ENCODE assay signal across 10 cellular contexts in the genomic region with DNA sequence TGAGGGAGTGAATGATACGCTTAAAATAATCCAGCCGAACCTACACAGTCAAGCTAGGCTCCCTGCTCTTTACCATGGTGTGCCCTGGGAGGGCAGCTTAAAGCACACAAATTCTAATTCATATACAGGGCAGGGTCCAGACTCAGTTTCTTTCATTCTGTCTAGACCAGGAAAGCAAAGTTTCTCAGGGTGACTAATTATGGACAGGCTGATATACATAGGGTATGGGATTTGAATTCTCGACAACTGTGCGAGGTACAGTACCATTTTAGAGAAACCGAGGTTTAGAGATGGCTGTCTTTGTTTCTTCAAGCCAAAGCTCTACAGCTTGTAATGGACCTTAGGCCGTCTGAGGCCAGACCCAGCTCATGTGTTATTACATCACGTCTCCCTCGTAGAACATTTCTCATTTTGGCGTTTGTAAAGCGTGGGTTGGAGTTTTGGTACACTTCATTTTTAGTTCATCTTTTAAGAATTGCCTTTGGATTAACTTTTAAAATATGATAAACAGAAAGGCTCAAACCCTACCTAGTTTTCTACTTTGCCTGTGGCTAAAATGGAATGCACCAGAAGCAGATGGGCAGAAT. TPM values are rescaled to one million over a fixed set of nuclear protein-coding genes. Genes with fewer than 3 reads are reported as not detected.
A peak's percentile ranks its signal among the peaks of the same experiment; 100 is the strongest.
DNase-seq lines count a peak whose midpoint lies in the region; ATAC-seq and TF ChIP-seq lines count a peak whose summit lies in the region.
"Had no signal": no experiment of that assay in that cellular context is flagged by ENCODE, and none has a peak within 500 bp of the region (broad histone marks: within the 10 kb centered on the region; RNA-seq: fewer than 3 reads in every experiment).

No MANE protein-coding gene starts in this region.

- peak overlapping the region; percentile 99 for H3K4me3 Mint-ChIP-seq in activated CD8-positive, alpha-beta T cell treated with anti-CD3 and anti-CD28 coated beads for 36 hours

- dilution Hi-C loops in IMR-90 (cut with HindIII; ENCODE audit: low sequenced_read_pairs, unreplicated experiment) = no loop called here

- peak overlapping the region in 1 of 2 experiments; percentile 29; a peak in 1 of 4 replicates for H4K8ac ChIP-seq in IMR-90 (ENCODE audit: low read depth in 2 of 2, low read length in 2 of 2)

- no peak overlapping the region for H2BK20ac ChIP-seq in IMR-90 (ENCODE audit: low read depth, low read length)

- CTCF ChIA-PET in IMR-90 (lab: Yijun Ruan, JAX) = interaction anchor here (0.8 to 1.5 kb wide), 2 partner anchors 285 to 966 kb away, joined by 3 to 4 read pairs; no protein-coding TSS in a partner anchor
- CTCF ChIA-PET in activated CD8-positive, alpha-beta T cell treated with anti-CD3 and anti-CD28 coated beads for 36 hours (lab: Charles Lee) = interaction anchor here (0.9 to 1.8 kb wide), 4 partner anchors 246 to 734 kb away, joined by 3 to 6 read pairs (median 4); no protein-coding TSS in a partner anchor

- H3K18ac ChIP-seq in IMR-90 (ENCODE audit: low read depth, low read length) = no peak overlapping the region; the same call in 1 of the 2 replicates

- peak overlapping the region; percentile 98 for H3K27ac Mint-ChIP-seq in activated CD8-positive, alpha-beta T cell treated with anti-CD3 and anti-CD28 coated beads for 36 hours

- no peak overlapping the region for H2BK5ac ChIP-seq in IMR-90 (ENCODE audit: low read depth, low read length, poor library complexity, severe bottlenecking)

- peaks cover 17 to 40% of the 10 kb centered on the region in 2 experiments for H3K79me1 ChIP-seq in IMR-90 (ENCODE audit: low read depth in 1 of 2, low read length in 2 of 2)

- H3K27ac ChIP-seq in IMR-90 (ENCODE audit: insufficient read depth, low read length) = no peak overlapping the region
- peak overlapping the region; percentile 42 for H3K27ac ChIP-seq in right cardiac atrium (ENCODE audit: low read length)
- H3K27ac ChIP-seq in skin epidermis = peak overlapping the region in 19 of 21 experiments; percentile 58 to 96 (median 90)
- H3K27ac ChIP-seq in WERI-Rb-1 = no peak overlapping the region

- H3K9ac ChIP-seq in IMR-90 (ENCODE audit: low read depth, low read length) = no peak overlapping the region

- no peak overlapping the region for H3K56ac ChIP-seq in IMR-90 (ENCODE audit: extremely low read depth, insufficient read depth, low read length)

- peak overlapping the region; percentile 54; the same call in 1 of the 2 replicates for H2AK5ac ChIP-seq in IMR-90 (ENCODE audit: low read depth, low read length)

- no peaks in the 10 kb centered on the region for H3K36me3 ChIP-seq in IMR-90 (ENCODE audit: control insufficient read depth, insufficient read depth, low read length)
- H3K36me3 ChIP-seq in WERI-Rb-1 = no peaks in the 10 kb centered on the region

- H2AK9ac ChIP-seq in IMR-90 (replicated peaks; ENCODE audit: low read depth, low read length, poor library complexity) = peak overlapping the region; percentile 48

- ATAC-seq in IMR-90 (ENCODE audit: low read depth) (no peak), right cardiac atrium (no peak)
- no peak for ATAC-seq in activated CD8-positive, alpha-beta T cell treated with anti-CD3 and anti-CD28 coated beads for 36 hours

- peaks cover 76% of the 10 kb centered on the region for H3K36me3 Mint-ChIP-seq in activated CD8-positive, alpha-beta T cell treated with anti-CD3 and anti-CD28 coated beads for 36 hours (ENCODE audit: low read depth)

- intact Hi-C loops in IMR-90 (cut with micrococcal nuclease) (loop anchor here (10.0 kb wide), 1 partner anchor 878 kb away; no protein-coding TSS in a partner anchor), right cardiac atrium (cut with DNase I) (loop anchor here (10.0 kb wide), 3 partner anchors 968 to 1108 kb away; no protein-coding TSS in a partner anchor)
- intact Hi-C loops in activated CD8-positive, alpha-beta T cell treated with anti-CD3 and anti-CD28 coated beads for 36 hours (cut with micrococcal nuclease) = loop anchor here (10.0 kb wide), 2 partner anchors 658 to 1478 kb away; no protein-coding TSS in a partner anchor

- no peak overlapping the region for H4K91ac ChIP-seq in IMR-90 (ENCODE audit: insufficient read depth, low read depth, low read length)

- peak overlapping the region; percentile 21 for H3K23ac ChIP-seq in IMR-90 (ENCODE audit: low read depth, low read length)

- H3K27me3 ChIP-seq in IMR-90 (ENCODE audit: control insufficient read depth, insufficient read depth, low read length) = no peaks in the 10 kb centered on the region
- H3K27me3 ChIP-seq in right cardiac atrium (ENCODE audit: control insufficient read depth, insufficient read depth) = no peaks in the 10 kb centered on the region
- peaks cover 13% of the 10 kb centered on the region for H3K27me3 ChIP-seq in WERI-Rb-1 (ENCODE audit: insufficient read depth, low read depth, severe bottlenecking)

- H3K27me3 Mint-ChIP-seq in activated CD8-positive, alpha-beta T cell treated with anti-CD3 and anti-CD28 coated beads for 36 hours = no peaks in the 10 kb centered on the region

- no peaks in the 10 kb centered on the region for H3K9me3 ChIP-seq in IMR-90 (ENCODE audit: control insufficient read depth, insufficient read depth, low read length)
- H3K9me3 ChIP-seq in right cardiac atrium (ENCODE audit: control insufficient read depth, low read length) = no peaks in the 10 kb centered on the region
- H3K9me3 ChIP-seq in WERI-Rb-1 (ENCODE audit: severe bottlenecking) = no peaks in the 10 kb centered on the region

- H3K4me2 ChIP-seq in IMR-90 (ENCODE audit: low read depth, low read length) = peak overlapping the region; percentile 91

- H4K5ac ChIP-seq in IMR-90 (ENCODE audit: low read depth, low read length) = no peak overlapping the region

- WGBS in IMR-90 (ENCODE audit: extremely low coverage in 2 of 2, insufficient read length in 1 of 2), 2 experiments = 93% methylated on average over 2 of the region's 10 CpGs; no CpG with 5 or more reads in 1 of the 2 experiments
- whole genome bisulfite sequencing in right cardiac atrium = 53% methylated on average over 10 of the region's 10 CpGs

- H3K14ac ChIP-seq in IMR-90 (replicated peaks; ENCODE audit: low read depth, low read length) = peak overlapping the region; percentile 10; the same call in 1 of the 2 replicates

- peak overlapping the region; percentile 8 for H3K4ac ChIP-seq in IMR-90 (ENCODE audit: low read depth, low read length)

- H3K4me1 ChIP-seq in IMR-90 (ENCODE audit: control insufficient read depth, insufficient read depth, low read length) (peaks cover 7% of the 10 kb centered on the region), right cardiac atrium (ENCODE audit: control insufficient read depth, insufficient read depth, low read length) (no peaks in the 10 kb centered on the region)

- no peaks in the 10 kb centered on the region for H3K9me3 Mint-ChIP-seq in activated CD8-positive, alpha-beta T cell treated with anti-CD3 and anti-CD28 coated beads for 36 hours

- H2BK120ac ChIP-seq in IMR-90 (ENCODE audit: low read depth, low read length) = peak overlapping the region; percentile 36; the same call in 1 of the 2 replicates

- H4K20me1 ChIP-seq in IMR-90 (ENCODE audit: insufficient read depth, low read length) = no peaks in the 10 kb centered on the region

- no peak for TF ChIP-seq POLR2A in IMR-90 (IDR thresholded peaks at IDR 0.05; ENCODE audit: low read depth, low read length)

- peak overlapping the region; percentile 62; the same call in 1 of the 3 replicates for H2BK15ac ChIP-seq in IMR-90 (ENCODE audit: low read depth, low read length)

- no peak for TF ChIP-seq CTCF in IMR-90 (conservative IDR thresholded peaks at IDR 0.05; ENCODE audit: low read depth, low read length)
- no peak for TF ChIP-seq CTCF in activated CD8-positive, alpha-beta T cell treated with anti-CD3 and anti-CD28 coated beads for 36 hours (IDR thresholded peaks at IDR 0.05)
- TF ChIP-seq CTCF in WERI-Rb-1 (IDR thresholded peaks at IDR 0.05; ENCODE audit: low read depth, low read length) = no peak

- H3K4me3 ChIP-seq in IMR-90 (ENCODE audit: insufficient read depth, low read depth, low read length) (peak overlapping the region; percentile 70; the same call in 1 of the 2 replicates), right cardiac atrium (ENCODE audit: low read length) (peak overlapping the region; percentile 84), skin epidermis (peak overlapping the region; percentile 63 to 85 (median 79)), WERI-Rb-1 (ENCODE audit: low read depth, low read length) (no peak overlapping the region)

- in situ Hi-C loops in IMR-90 (cut with MboI; ENCODE audit: low sequenced_read_pairs) = loop anchor here (5.0 kb wide), 1 partner anchor 735 kb away; no protein-coding TSS in a partner anchor

- POLR2A ChIA-PET in IMR-90 (lab: Charles Lee; ENCODE audit: unreplicated experiment) = no interaction called here
- POLR2A ChIA-PET in activated CD8-positive, alpha-beta T cell treated with anti-CD3 and anti-CD28 coated beads for 36 hours (lab: Charles Lee) = interaction anchor here (0.5 to 4.7 kb wide), 11 partner anchors 9 to 299 kb away, joined by 3 to 45 read pairs (median 4); no protein-coding TSS in a partner anchor

- H3K9me1 ChIP-seq in IMR-90 (ENCODE audit: insufficient read depth, low read length) = no peaks in the 10 kb centered on the region

- DNase-seq in IMR-90 (peak; percentile 48), right cardiac atrium (no peak), cerebellar nuclear complex (lab: John Stamatoyannopoulos, UW) (no peak), WERI-Rb-1 (no peak), COR-L47 (lab: John Stamatoyannopoulos, UW) (no peak)
- peak; percentile 43 for DNase-seq in activated CD8-positive, alpha-beta T cell treated with anti-CD3 and anti-CD28 coated beads for 36 hours
- no peak for DNase-seq in effector CD8-positive, alpha-beta T cell (lab: John Stamatoyannopoulos, UW)
- DNase-seq: islet precursor cell, NCI-H146 had no signal

- TF ChIP-seq RAD21 in IMR-90 (IDR thresholded peaks at IDR 0.05; ENCODE audit: low read length) = no peak

- TSS peak; percentile 21 for BruUV-seq in IMR-90 (replicated peaks; lab: Mats Ljungman, UMichigan)

- peaks cover 23% of the 10 kb centered on the region for H3K4me1 Mint-ChIP-seq in activated CD8-positive, alpha-beta T cell treated with anti-CD3 and anti-CD28 coated beads for 36 hours (ENCODE audit: low read depth)

- H2AFZ ChIP-seq in IMR-90 (replicated peaks; ENCODE audit: low read length, poor library complexity) = no peak overlapping the region

RNA-seq across cellular contexts. Expression of gene PTGER4, which starts 2.8 kb away (rescaled TPM):
- total RNA-seq in IMR-90 (2012; rRNA removed) (7.9 and 10.6 TPM in 2 replicates), right cardiac atrium (1 to 10 TPM; 3.0 to 4.8 (median 4.1) TPM)
- polyA plus RNA-seq in IMR-90 (2012; rRNA removed) (10.1 and 15.4 TPM in 2 replicates), right cardiac atrium (1.9 TPM)
- polyA plus RNA-seq in IMR-90 (2012; cell fraction: cytosol; rRNA removed) = 9.9 and 20.9 TPM in 2 replicates
- polyA plus RNA-seq in IMR-90 (2012; cell fraction: nucleus; rRNA removed; ENCODE audit: low replicate concordance) = 11.4 and 25.1 TPM in 2 replicates
- 10 to 100 TPM; 62.8 to 62.9 TPM for total RNA-seq in activated CD8-positive, alpha-beta T cell treated with anti-CD3 and anti-CD28 coated beads for 36 hours

Comparison
In these comparisons a context has a peak if more than half of its experiments do, and no peak if none do; other contexts are left out.
1. DNase-seq: peak in IMR-90 (single experiment) and activated CD8-positive, alpha-beta T cell treated with anti-CD3 and anti-CD28 coated beads for 36 hours (single experiment); none in right cardiac atrium (0 of 3), cerebellar nuclear complex (0 of 2), WERI-Rb-1 (single experiment), COR-L47 (single experiment) and effector CD8-positive, alpha-beta T cell (single experiment).
2. H3K27ac ChIP-seq: peak in right cardiac atrium (single experiment) and skin epidermis (19 of 21); none in IMR-90 (single experiment) and WERI-Rb-1 (single experiment).